ENCODE assay signal across 1 cellular context in the genomic region with DNA sequence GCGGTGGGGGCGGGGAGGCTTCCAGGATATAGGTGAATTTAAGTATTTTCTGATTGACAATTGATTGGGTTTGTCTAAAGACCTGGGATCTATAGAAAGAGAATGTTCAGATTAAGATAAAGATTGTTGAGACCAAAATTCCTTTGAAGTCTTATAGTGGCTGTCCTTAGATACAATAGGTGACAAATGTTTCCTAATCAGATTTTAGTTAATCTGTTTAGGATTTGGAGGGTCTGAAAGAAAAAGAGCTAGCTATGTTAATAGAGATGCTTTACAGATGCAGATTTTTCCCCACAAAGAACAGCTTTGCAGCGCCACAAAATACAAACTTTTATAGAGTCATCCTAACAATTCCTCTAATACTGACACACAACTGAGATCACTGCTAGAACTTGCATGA.
TF ChIP-seq lines count a peak whose summit lies in the region.

No MANE protein-coding gene starts in this region.

TF ChIP-seq in HEK293T, 16 proteins besides CTCF, POLR2A, EP300 and RAD21 (continued from another document):
- TF ChIP-seq SUZ12 (IDR thresholded peaks at IDR 0.05) (no peak), L3MBTL2 (conservative IDR thresholded peaks at IDR 0.05) (no peak), ZNF384 (IDR thresholded peaks at IDR 0.05) (no peak)
